In the genomic region with DNA sequence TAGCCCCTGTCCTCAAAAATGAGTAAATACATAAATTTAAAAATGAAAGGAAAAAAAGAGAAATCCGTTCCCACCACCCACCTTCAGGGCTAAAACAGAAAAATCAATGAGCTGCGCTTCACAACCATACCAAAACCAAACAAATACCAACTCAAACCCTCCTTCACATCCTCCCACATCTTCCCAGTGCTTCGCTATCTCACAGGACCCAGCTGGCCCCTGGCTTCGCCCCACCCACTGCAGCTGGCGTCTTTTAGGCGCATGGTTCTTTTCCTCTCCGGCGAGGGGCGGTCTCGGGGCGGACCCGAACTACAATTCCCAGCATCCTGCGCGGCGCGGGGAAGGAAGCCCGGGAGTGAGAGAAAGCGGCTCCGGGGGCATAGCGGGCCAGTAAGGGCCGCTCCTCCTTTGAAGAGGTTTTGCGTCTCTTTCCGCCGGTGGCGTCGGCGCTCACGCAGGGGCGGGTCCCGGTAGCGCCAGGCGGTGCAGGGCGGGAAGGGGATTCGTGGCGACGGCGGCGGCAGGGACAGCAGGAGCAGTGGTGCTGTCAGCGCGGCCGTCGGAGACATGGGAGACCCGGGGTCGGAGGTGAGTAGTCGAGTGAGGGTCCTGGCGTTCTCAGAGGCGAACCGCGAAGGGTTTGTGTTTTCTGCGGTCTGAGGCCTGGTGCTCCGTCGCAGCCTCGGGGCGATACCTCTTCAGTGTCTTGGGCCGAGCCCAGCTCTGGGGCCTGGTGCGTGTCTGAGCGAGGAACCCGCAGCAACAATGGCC, we compare ENCODE assay signal across 8 cellular contexts. TPM values are rescaled to one million over a fixed set of nuclear protein-coding genes. Genes with fewer than 3 reads are reported as not detected.
A peak's percentile ranks its signal among the peaks of the same experiment; 100 is the strongest.
DNase-seq lines count a peak whose midpoint lies in the region; ATAC-seq, FAIRE-seq and TF ChIP-seq lines count a peak whose summit lies in the region.

A gene with protein sequence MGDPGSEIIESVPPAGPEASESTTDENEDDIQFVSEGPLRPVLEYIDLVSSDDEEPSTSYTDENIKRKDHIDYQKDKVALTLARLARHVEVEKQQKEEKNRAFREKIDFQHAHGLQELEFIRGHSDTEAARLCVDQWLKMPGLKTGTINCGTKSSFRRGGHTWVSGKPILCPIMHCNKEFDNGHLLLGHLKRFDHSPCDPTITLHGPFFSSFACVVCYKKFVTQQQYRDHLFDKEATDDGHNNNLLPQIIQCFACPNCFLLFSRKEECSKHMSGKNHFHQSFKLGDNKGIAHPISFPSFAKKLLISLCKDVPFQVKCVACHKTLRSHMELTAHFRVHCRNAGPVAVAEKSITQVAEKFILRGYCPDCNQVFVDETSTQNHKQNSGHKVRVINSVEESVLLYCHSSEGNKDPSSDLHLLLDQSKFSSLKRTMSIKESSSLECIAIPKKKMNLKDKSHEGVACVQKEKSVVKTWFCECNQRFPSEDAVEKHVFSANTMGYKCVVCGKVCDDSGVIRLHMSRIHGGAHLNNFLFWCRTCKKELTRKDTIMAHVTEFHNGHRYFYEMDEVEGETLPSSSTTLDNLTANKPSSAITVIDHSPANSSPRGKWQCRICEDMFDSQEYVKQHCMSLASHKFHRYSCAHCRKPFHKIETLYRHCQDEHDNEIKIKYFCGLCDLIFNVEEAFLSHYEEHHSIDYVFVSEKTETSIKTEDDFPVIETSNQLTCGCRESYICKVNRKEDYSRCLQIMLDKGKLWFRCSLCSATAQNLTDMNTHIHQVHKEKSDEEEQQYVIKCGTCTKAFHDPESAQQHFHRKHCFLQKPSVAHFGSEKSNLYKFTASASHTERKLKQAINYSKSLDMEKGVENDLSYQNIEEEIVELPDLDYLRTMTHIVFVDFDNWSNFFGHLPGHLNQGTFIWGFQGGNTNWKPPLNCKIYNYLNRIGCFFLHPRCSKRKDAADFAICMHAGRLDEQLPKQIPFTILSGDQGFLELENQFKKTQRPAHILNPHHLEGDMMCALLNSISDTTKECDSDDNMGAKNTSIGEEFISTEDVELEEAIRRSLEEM (plus strand): TSS at position 502 of the 771 bp plus-strand sequence. CDS start 66 bp downstream, at position 568.

- in situ Hi-C loops in HepG2 (cut with HindIII; ENCODE audit: extremely low pct_ligation_motif_present, low pct_unique_long_range_greater_than_20kb) = no loop called here

- no peak for TF ChIP-seq CTCF in C4-2B (conservative IDR thresholded peaks at IDR 0.05)
- TF ChIP-seq CTCF in HepG2 (CRISPR knock-in tag; IDR thresholded peaks at IDR 0.05) = peak; percentile 41; the same call in 1 of the 2 replicates

- DNase-seq in NCI-H774 (lab: John Stamatoyannopoulos, UW) = peak; percentile 96
- DNase-seq in activated CD4-positive, alpha-beta T cell treated with anti-CD3 and anti-CD28 coated beads, Interleukin-2, amount 50 U/mL, for 4 hours = peak; percentile 95 to 97
- DNase-seq in dermis blood vessel endothelial cell = peak; percentile 98
- peak; percentile 97 for DNase-seq in HepG2 (ENCODE audit: low spot score)
- DNase-seq in stimulated activated CD4-positive, alpha-beta T cell treated with anti-CD3 and anti-CD28 coated beads, Interleukin-4, amount 100 ng/mL, for 1 hour = peak; percentile 97

- TF ChIP-seq POLR2A in HepG2 (IDR thresholded peaks at IDR 0.05; ENCODE audit: insufficient read depth in 1 of 2, low read depth in 2 of 2, low read length in 2 of 2) = peak; percentile 83 to 85

- H4K20me1 ChIP-seq in HepG2 (ENCODE audit: insufficient read depth, low read length) = peaks cover 33% of the 10 kb centered on the region

- peaks cover 36% of the 10 kb centered on the region for H3K79me2 ChIP-seq in HepG2 (ENCODE audit: insufficient read depth, low read length)

- under 1% methylated on average over 18 of the region's 58 CpGs for whole genome bisulfite sequencing in HepG2 (ENCODE audit: low lambda C conversion rate)

- H3K36me3 ChIP-seq in HepG2 (replicated peaks in 1 of 2; ENCODE audit: control insufficient read depth in 1 of 2, insufficient read depth in 2 of 2, low read length in 2 of 2) = peaks cover 0 to 3% of the 10 kb centered on the region in 2 experiments; a peak in 2 of 5 replicates

- peak within 1 kb of the TSS; percentile 73 for H3K4me2 ChIP-seq in HepG2 (ENCODE audit: low read depth, low read length)

- no peaks in the 10 kb centered on the region for H3K27me3 ChIP-seq in HepG2 (ENCODE audit: control insufficient read depth in 1 of 2, insufficient read depth in 2 of 2, low read length in 2 of 2)

- H2AFZ ChIP-seq in HepG2 (ENCODE audit: low read length) = peak within 1 kb of the TSS; percentile 18

- CTCF ChIA-PET in HepG2 (lab: Yijun Ruan, JAX; ENCODE audit: low intra/inter-chr PET ratio, low total read pairs) = no interaction called here

- peaks cover 67% of the 10 kb centered on the region for H3K4me1 ChIP-seq in HepG2 (ENCODE audit: insufficient read depth, low read length)

- FAIRE-seq in HepG2 (lab: Jason Lieb, UNC) = peak; percentile 76

- no TSS peak for BruUV-seq in HepG2 (replicated peaks; lab: Mats Ljungman, UMichigan)

- peak; percentile 62 for TF ChIP-seq RAD21 in HepG2 (CRISPR knock-in tag; IDR thresholded peaks at IDR 0.05)

- intact Hi-C loops in HepG2 (cut with micrococcal nuclease; ENCODE audit: unreplicated experiment) = loop anchor here (2.0 to 10.0 kb wide), 3 partner anchors 43 to 225 kb away; a partner anchor contains a TSS

- H3K9ac ChIP-seq in HepG2 (ENCODE audit: insufficient read depth, low read depth, low read length) = peak within 1 kb of the TSS; percentile 70

- peak within 1 kb of the TSS; percentile 45 to 66 (median 62) for H3K4me3 ChIP-seq in HepG2 (replicated peaks in 1 of 3; ENCODE audit: insufficient read depth in 1 of 3, low read depth in 2 of 3, low read length in 3 of 3)

- TF ChIP-seq EP300 in HepG2 (IDR thresholded peaks at IDR 0.05; ENCODE audit: low read depth in 2 of 2, low read length in 2 of 2) (peak in 1 of 2 experiments; percentile 60; a peak in 2 of 4 replicates), HepG2 (CRISPR knock-in tag; IDR thresholded peaks at IDR 0.05; ENCODE audit: borderline replicate concordance) (no peak; the same call in 1 of the 2 replicates)

- peak within 1 kb of the TSS; percentile 65 for H3K27ac ChIP-seq in C4-2B
- H3K27ac ChIP-seq in HepG2 (ENCODE audit: extremely low read length, insufficient read depth, low read length) = peak within 1 kb of the TSS; percentile 65

- POLR2A ChIA-PET in HepG2 (lab: Yijun Ruan, JAX) = interaction anchor here (0.9 to 1.4 kb wide), 5 partner anchors 10 to 83 kb away, joined by 3 to 9 read pairs (median 5); a partner anchor contains a TSS

- no peaks in the 10 kb centered on the region for H3K9me3 ChIP-seq in HepG2 (ENCODE audit: low read length)

- peak; percentile 90 for ATAC-seq in GM19395 (IDR thresholded peaks at IDR 0.05; ENCODE audit: unreplicated experiment)
- ATAC-seq in HG03565 (IDR thresholded peaks at IDR 0.05; ENCODE audit: unreplicated experiment) = peak; percentile 89
- peak; percentile 98 for ATAC-seq in HepG2

TF ChIP-seq in HepG2, 621 proteins besides CTCF, POLR2A, EP300 and RAD21 (continues in another document):
- TF ChIP-seq SRSF1 (optimal IDR thresholded peaks at IDR 0.05; ENCODE audit: low read depth, low read length) (peak; percentile 95), ZNF615 (CRISPR knock-in tag; IDR thresholded peaks at IDR 0.05; ENCODE audit: borderline replicate concordance) (no peak; the same call in 1 of the 2 replicates), RFX5 (IDR thresholded peaks at IDR 0.05; ENCODE audit: low read depth, low read length) (no peak), CENPX (CRISPR knock-in tag; IDR thresholded peaks at IDR 0.05) (no peak), HMG20A (CRISPR knock-in tag; IDR thresholded peaks at IDR 0.05; ENCODE audit: borderline replicate concordance) (peak; percentile 44; the same call in 1 of the 2 replicates)
- TF ChIP-seq, protein P1, sequence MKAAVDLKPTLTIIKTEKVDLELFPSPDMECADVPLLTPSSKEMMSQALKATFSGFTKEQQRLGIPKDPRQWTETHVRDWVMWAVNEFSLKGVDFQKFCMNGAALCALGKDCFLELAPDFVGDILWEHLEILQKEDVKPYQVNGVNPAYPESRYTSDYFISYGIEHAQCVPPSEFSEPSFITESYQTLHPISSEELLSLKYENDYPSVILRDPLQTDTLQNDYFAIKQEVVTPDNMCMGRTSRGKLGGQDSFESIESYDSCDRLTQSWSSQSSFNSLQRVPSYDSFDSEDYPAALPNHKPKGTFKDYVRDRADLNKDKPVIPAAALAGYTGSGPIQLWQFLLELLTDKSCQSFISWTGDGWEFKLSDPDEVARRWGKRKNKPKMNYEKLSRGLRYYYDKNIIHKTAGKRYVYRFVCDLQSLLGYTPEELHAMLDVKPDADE (CRISPR knock-in tag; IDR thresholded peaks at IDR 0.05) = peak; percentile 82; the same call in 1 of the 2 replicates

RNA-seq across cellular contexts. Expression of the gene that starts here (rescaled TPM):
- 60.4 and 69.1 TPM in 2 replicates for total RNA-seq in dermis blood vessel endothelial cell
- 65.7 and 104 TPM in 2 replicates for total RNA-seq in HepG2 (2016; rRNA removed; fragmentation: Illumina TruSeq; extraction: Trizol)
- 24.7 and 26.5 TPM in 2 replicates for total RNA-seq in HepG2 (2016; cell fraction: cytosol; rRNA removed; fragmentation: Illumina TruSeq; extraction: Trizol; ENCODE audit: low read depth)
- 63.5 and 86.7 TPM in 2 replicates for total RNA-seq in HepG2 (2016; cell fraction: insoluble cytoplasmic fraction; rRNA removed; fragmentation: Illumina TruSeq; extraction: Trizol)
- total RNA-seq in HepG2 (2016; cell fraction: membrane; rRNA removed; fragmentation: Illumina TruSeq; extraction: Trizol) = 25.8 and 28.9 TPM in 2 replicates
- 114 and 121 TPM in 2 replicates for total RNA-seq in HepG2 (2016; cell fraction: nucleus; rRNA removed; fragmentation: Illumina TruSeq; extraction: Trizol)
- 26.8 and 32.1 TPM in 2 replicates for polyA plus RNA-seq in HepG2 (2011; rRNA removed)
- 11.2 and 15.5 TPM in 2 replicates for polyA plus RNA-seq in HepG2 (2011; cell fraction: cytosol; rRNA removed)
- 31.4 and 36.5 TPM in 2 replicates for polyA plus RNA-seq in HepG2 (2011; cell fraction: nucleus; rRNA removed)
- 19.2 and 24.0 TPM in 2 replicates for polyA plus RNA-seq in HepG2 (2012)
- polyA plus RNA-seq in HepG2 (2016; cell fraction: cytosol; fragmentation: Illumina TruSeq; extraction: Trizol; ENCODE audit: low read depth) = 2.4 and 2.9 TPM in 2 replicates
- 26.3 and 29.7 TPM in 2 replicates for polyA plus RNA-seq in HepG2 (2016; cell fraction: insoluble cytoplasmic fraction; fragmentation: Illumina TruSeq; extraction: Trizol; ENCODE audit: low read depth)
- 4.3 and 5.0 TPM in 2 replicates for polyA plus RNA-seq in HepG2 (2016; cell fraction: membrane; fragmentation: Illumina TruSeq; extraction: Trizol; ENCODE audit: low read depth)
- polyA plus RNA-seq in HepG2 (2016; cell fraction: nucleus; fragmentation: Illumina TruSeq; extraction: Trizol; ENCODE audit: insufficient read depth, low read depth) = 58.1 and 64.8 TPM in 2 replicates
- 41.3 and 48.2 TPM in 2 replicates for polyA minus RNA-seq in HepG2 (2011; rRNA and poly(A)+ RNA removed; ENCODE audit: low replicate concordance)
- polyA minus RNA-seq in HepG2 (2011; cell fraction: cytosol; rRNA and poly(A)+ RNA removed) = 47.5 and 51.5 TPM in 2 replicates
- 297 and 303 TPM in 2 replicates for polyA minus RNA-seq in HepG2 (2011; cell fraction: nucleus; rRNA and poly(A)+ RNA removed)

Comparison
In these comparisons a context has a peak if more than half of its experiments do, and no peak if none do; other contexts are left out.
1. Peak in every context shown above with its lines: DNase-seq, ATAC-seq, H3K4me3 ChIP-seq and H3K27ac ChIP-seq.